9 cellular contexts compared by ENCODE assay signal in the genomic region with DNA sequence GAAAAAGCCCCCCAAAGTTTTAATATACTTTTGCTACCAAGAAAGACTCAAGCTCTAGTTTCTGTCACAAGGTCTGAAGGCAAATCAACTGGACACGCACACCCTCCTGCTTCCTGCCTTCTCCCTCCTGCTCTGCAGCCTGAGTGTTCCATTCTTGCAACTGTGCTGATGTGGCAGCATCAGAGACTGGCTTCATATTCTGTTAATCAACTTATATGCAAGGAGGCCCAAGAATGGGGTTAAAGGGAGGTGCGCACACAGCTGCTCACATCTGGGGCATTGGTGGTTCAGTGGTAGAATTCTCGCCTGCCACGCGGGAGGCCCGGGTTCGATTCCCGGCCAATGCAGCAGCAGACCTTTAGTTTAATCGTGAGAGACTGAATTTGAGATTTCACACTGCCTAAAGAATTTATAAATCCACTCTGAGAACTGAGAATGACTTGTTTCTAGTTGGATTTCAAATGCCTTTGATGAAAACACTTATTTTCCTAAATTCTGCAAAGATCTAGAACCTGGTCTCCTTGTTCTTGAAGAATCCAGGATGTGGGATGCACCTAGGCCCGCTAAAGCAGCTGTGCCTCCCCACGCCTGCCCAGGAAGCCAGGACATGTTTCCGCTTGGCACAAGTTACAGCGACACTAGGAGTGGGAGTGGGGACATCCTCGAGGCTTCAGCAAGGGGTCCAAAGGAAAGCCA. TPM values are rescaled to one million over a fixed set of nuclear protein-coding genes. Genes with fewer than 3 reads are reported as not detected.
DNase-seq lines count a peak whose midpoint lies in the region; ATAC-seq, FAIRE-seq and TF ChIP-seq lines count a peak whose summit lies in the region.
"Had no signal": no experiment of that assay in that cellular context is flagged by ENCODE, and none has a peak within 500 bp of the region (broad histone marks: within the 10 kb centered on the region; RNA-seq: fewer than 3 reads in every experiment).

No MANE protein-coding gene starts in this region.

- no peak for ATAC-seq in activated CD8-positive, alpha-beta T cell treated with anti-CD3 and anti-CD28 coated beads for 36 hours

- no peaks in the 10 kb centered on the region for H3K9me2 ChIP-seq in hepatocyte (replicated peaks; ENCODE audit: insufficient read depth)

- no peaks in the 10 kb centered on the region for H3K9me3 ChIP-seq in hepatocyte (ENCODE audit: low read depth)
- no peaks in the 10 kb centered on the region for H3K9me3 ChIP-seq in tibial nerve

- POLR2A ChIA-PET in activated CD8-positive, alpha-beta T cell treated with anti-CD3 and anti-CD28 coated beads for 36 hours (lab: Charles Lee): no interaction called here

- peaks cover 5% of the 10 kb centered on the region for H3K9me3 Mint-ChIP-seq in glutamatergic neuron (ENCODE audit: unreplicated experiment)
- H3K9me3 Mint-ChIP-seq in activated CD8-positive, alpha-beta T cell treated with anti-CD3 and anti-CD28 coated beads for 36 hours: no peaks in the 10 kb centered on the region

- H3K27me3 Mint-ChIP-seq in glutamatergic neuron (ENCODE audit: unreplicated experiment): peaks cover 2% of the 10 kb centered on the region
- H3K27me3 Mint-ChIP-seq in activated CD8-positive, alpha-beta T cell treated with anti-CD3 and anti-CD28 coated beads for 36 hours: no peaks in the 10 kb centered on the region

- H3K4me1 ChIP-seq in hepatocyte (ENCODE audit: insufficient read depth): no peaks in the 10 kb centered on the region
- peaks cover 0 to 17% (median 0%) of the 10 kb centered on the region in 4 donors for H3K4me1 ChIP-seq in tibial nerve

- H3K27me3 ChIP-seq in bronchial epithelial cell (ENCODE audit: control insufficient read depth, insufficient read depth, low read length): no peaks in the 10 kb centered on the region
- H3K27me3 ChIP-seq in hepatocyte: no peaks in the 10 kb centered on the region
- no peaks in the 10 kb centered on the region for H3K27me3 ChIP-seq in tibial nerve

- intact Hi-C loops in activated CD8-positive, alpha-beta T cell treated with anti-CD3 and anti-CD28 coated beads for 36 hours (cut with micrococcal nuclease): no loop called here

- FAIRE-seq in bronchial epithelial cell (lab: Jason Lieb, UNC): peak; percentile 32

- H3K36me3 ChIP-seq in bronchial epithelial cell (ENCODE audit: control insufficient read depth, insufficient read depth, low read length): peaks cover 15% of the 10 kb centered on the region
- no peaks in the 10 kb centered on the region for H3K36me3 ChIP-seq in hepatocyte (replicated peaks; ENCODE audit: insufficient read depth, low read depth)
- H3K36me3 ChIP-seq in tibial nerve: peaks cover 0 to 42% (median 0%) of the 10 kb centered on the region in 3 donors

- no peak for TF ChIP-seq POLR2A in tibial nerve (IDR thresholded peaks at IDR 0.05)

- H3K27ac Mint-ChIP-seq in glutamatergic neuron (ENCODE audit: unreplicated experiment): no peak overlapping the region
- H3K27ac Mint-ChIP-seq in activated CD8-positive, alpha-beta T cell treated with anti-CD3 and anti-CD28 coated beads for 36 hours: no peak overlapping the region

- DNase-seq in HT1080 (ENCODE audit: low read depth): peak; percentile 24
- DNase-seq in bronchial epithelial cell (ENCODE audit: low read depth): no peak
- DNase-seq in hepatocyte (ENCODE audit: low spot score): peak; percentile 32
- peak; percentile 83 to 93 for DNase-seq in tibial nerve (ENCODE audit: low spot score in 2 of 2)
- DNase-seq in NCI-H187 treated with DMSO at 0.1 percent for 48 hours (lab: John Stamatoyannopoulos, UW): no peak
- no peak for DNase-seq in glutamatergic neuron
- DNase-seq in activated CD8-positive, alpha-beta T cell treated with anti-CD3 and anti-CD28 coated beads for 36 hours: no peak
- DNase-seq: activated CD8-positive, alpha-beta memory T cell treated with anti-CD3 and anti-CD28 coated beads, Interleukin-2, amount 50 U/mL, for 48 hours; NCI-H226 had no signal

- no peak overlapping the region for H3K4me3 Mint-ChIP-seq in glutamatergic neuron (ENCODE audit: unreplicated experiment)
- H3K4me3 Mint-ChIP-seq in activated CD8-positive, alpha-beta T cell treated with anti-CD3 and anti-CD28 coated beads for 36 hours: no peak overlapping the region

- H3K4me3 ChIP-seq in bronchial epithelial cell (ENCODE audit: low read depth, low read length) (no peak overlapping the region), hepatocyte (no peak overlapping the region), tibial nerve (no peak overlapping the region)

- H3K36me3 Mint-ChIP-seq in glutamatergic neuron (ENCODE audit: unreplicated experiment): peaks cover 4% of the 10 kb centered on the region
- H3K36me3 Mint-ChIP-seq in activated CD8-positive, alpha-beta T cell treated with anti-CD3 and anti-CD28 coated beads for 36 hours (ENCODE audit: low read depth): peaks cover 11% of the 10 kb centered on the region

- TF ChIP-seq EP300 in tibial nerve (IDR thresholded peaks at IDR 0.05): no peak

- H4K20me1 ChIP-seq in hepatocyte (ENCODE audit: insufficient read depth, poor library complexity, severe bottlenecking): peaks cover 28% of the 10 kb centered on the region

- no peak overlapping the region for H3K27ac ChIP-seq in hepatocyte
- H3K27ac ChIP-seq in tibial nerve: no peak overlapping the region

- no peak for TF ChIP-seq CTCF in bronchial epithelial cell (IDR thresholded peaks at IDR 0.05; ENCODE audit: insufficient read depth, low read length, severe bottlenecking)
- no peak for TF ChIP-seq CTCF in hepatocyte (IDR thresholded peaks at IDR 0.05; ENCODE audit: poor library complexity)
- TF ChIP-seq CTCF in tibial nerve (IDR thresholded peaks at IDR 0.05): no peak
- no peak for TF ChIP-seq CTCF in glutamatergic neuron (IDR thresholded peaks at IDR 0.05; ENCODE audit: partially characterized antibody, unreplicated experiment)
- TF ChIP-seq CTCF in activated CD8-positive, alpha-beta T cell treated with anti-CD3 and anti-CD28 coated beads for 36 hours (IDR thresholded peaks at IDR 0.05): no peak

- no peak overlapping the region for H3K4me2 ChIP-seq in hepatocyte

- H3K79me2 ChIP-seq in hepatocyte: peaks cover 25% of the 10 kb centered on the region

- H3K4me1 Mint-ChIP-seq in glutamatergic neuron (ENCODE audit: low read depth, unreplicated experiment): no peaks in the 10 kb centered on the region
- H3K4me1 Mint-ChIP-seq in activated CD8-positive, alpha-beta T cell treated with anti-CD3 and anti-CD28 coated beads for 36 hours (ENCODE audit: low read depth): peaks cover 6% of the 10 kb centered on the region

- WGBS in hepatocyte (ENCODE audit: low lambda C conversion rate, missing lambda C conversion rate): 86% methylated on average over 14 of the region's 14 CpGs
- 53 to 59% methylated on average over 14 of the region's 14 CpGs for WGBS in tibial nerve, 2 donors

- CTCF ChIA-PET in activated CD8-positive, alpha-beta T cell treated with anti-CD3 and anti-CD28 coated beads for 36 hours (lab: Charles Lee): no interaction called here

- H2AFZ ChIP-seq in hepatocyte: no peak overlapping the region

RNA-seq across cellular contexts. Expression of a gene that starts 11.6 kb away (rescaled TPM):
- total RNA-seq in HT1080 (2014; rRNA removed; shearing (Covaris generic)): 70.7 and 103 TPM in 2 replicates
- 50.5 and 58.3 TPM in 2 replicates for polyA plus RNA-seq in HT1080 (2015; cell fraction: cytosol; rRNA removed)
- 42.9 and 48.6 TPM in 2 replicates for polyA plus RNA-seq in HT1080 (2015; cell fraction: nucleus; rRNA removed)
- 18.4 and 36.0 TPM in 2 replicates for total RNA-seq in bronchial epithelial cell
- total RNA-seq in hepatocyte: 34.5 and 35.8 TPM in 2 replicates
- 49.4 and 51.4 TPM in 2 replicates for polyA plus RNA-seq in hepatocyte
- 10 to 100 TPM; 25.7 to 49.5 (median 40.4) TPM for total RNA-seq in tibial nerve
- total RNA-seq in glutamatergic neuron (ENCODE audit: unreplicated experiment): 50.2 TPM
- 10 to 100 TPM; 27.6 TPM for total RNA-seq in activated CD8-positive, alpha-beta T cell treated with anti-CD3 and anti-CD28 coated beads for 36 hours

Comparison
In these comparisons a context has a peak if more than half of its experiments do, and no peak if none do; other contexts are left out.
1. DNase-seq: peak in HT1080 (single experiment), hepatocyte (single experiment) and tibial nerve (2 of 2); none in bronchial epithelial cell (single experiment), NCI-H187 treated with DMSO at 0.1 percent for 48 hours (single experiment), glutamatergic neuron (single experiment) and activated CD8-positive, alpha-beta T cell treated with anti-CD3 and anti-CD28 coated beads for 36 hours (single experiment).